In the genomic region with DNA sequence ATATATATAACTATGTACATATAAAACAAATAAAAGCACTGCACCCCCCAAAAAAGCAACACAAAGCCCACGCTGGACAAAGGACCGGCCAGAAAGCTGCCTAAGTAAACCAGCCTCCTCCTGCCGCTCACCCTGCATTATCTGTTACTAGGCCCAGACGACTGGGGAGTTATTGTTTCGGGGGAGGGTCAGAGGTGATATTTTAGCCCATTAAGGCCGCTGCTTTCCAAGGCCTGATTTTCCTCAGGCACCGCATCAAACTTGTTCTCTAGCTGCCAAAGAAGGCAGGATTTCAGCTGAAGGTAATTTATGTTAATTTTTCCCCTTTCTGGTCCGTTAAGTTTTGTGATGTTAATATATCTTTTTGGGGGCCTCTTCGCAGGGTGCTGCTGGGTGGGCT, we compare ENCODE assay signal across 25 cellular contexts. TPM values are rescaled to one million over a fixed set of nuclear protein-coding genes. Genes with fewer than 3 reads are reported as not detected.
DNase-seq lines count a peak whose midpoint lies in the region; ATAC-seq, FAIRE-seq and TF ChIP-seq lines count a peak whose summit lies in the region.
"Had no signal": no experiment of that assay in that cellular context is flagged by ENCODE, and none has a peak within 500 bp of the region (broad histone marks: within the 10 kb centered on the region; RNA-seq: fewer than 3 reads in every experiment).

No MANE protein-coding gene starts in this region.

- H3K36me3 Mint-ChIP-seq in endodermal cell (ENCODE audit: low read depth) (no peaks in the 10 kb centered on the region), nephron (ENCODE audit: low read depth) (no peaks in the 10 kb centered on the region)
- H3K36me3 Mint-ChIP-seq: CD4-positive, alpha-beta memory T cell had no signal

- H3K27ac Mint-ChIP-seq in endodermal cell (peak overlapping the region; percentile 76), nephron (peak overlapping the region; percentile 39 to 80 (median 43))
- H3K27ac Mint-ChIP-seq: CD4-positive, alpha-beta memory T cell; IgD-negative memory B cell had no signal

- in situ Hi-C loops in HepG2 (cut with HindIII; ENCODE audit: extremely low pct_ligation_motif_present, low pct_unique_long_range_greater_than_20kb) = no loop called here

- H3K4me3 ChIP-seq in HepG2 (replicated peaks in 1 of 3; ENCODE audit: insufficient read depth in 1 of 3, low read depth in 2 of 3, low read length in 3 of 3) = no peak overlapping the region
- H3K4me3 ChIP-seq in right lobe of liver = no peak overlapping the region
- no peak overlapping the region for H3K4me3 ChIP-seq in endodermal cell (ENCODE audit: low read length)
- H3K4me3 ChIP-seq: BLaER1 treated with 17β-estradiol and CSF1 and Interleukin-3, amounts not matched to agents 10 nM and 100 nM; SJSA1 had no signal

- POLR2A ChIA-PET in HepG2 (lab: Yijun Ruan, JAX) = no interaction called here

- H3K9ac ChIP-seq in HepG2 (ENCODE audit: insufficient read depth, low read depth, low read length) = no peak overlapping the region
- no peak overlapping the region for H3K9ac ChIP-seq in endodermal cell (ENCODE audit: extremely low read depth, low read length, poor library complexity, severe bottlenecking)
- H3K9ac ChIP-seq: BLaER1 treated with 17β-estradiol and CSF1 and Interleukin-3, amounts not matched to agents 10 nM and 100 nM had no signal

- H3K4me1 Mint-ChIP-seq in endodermal cell = peaks cover 13% of the 10 kb centered on the region
- peaks cover 29% of the 10 kb centered on the region for H3K4me1 Mint-ChIP-seq in nephron

- H3K4me2 ChIP-seq in HepG2 (ENCODE audit: low read depth, low read length) = peak overlapping the region; percentile 55
- H3K4me2 ChIP-seq: BLaER1 treated with 17β-estradiol and CSF1 and Interleukin-3, amounts not matched to agents 10 nM and 100 nM had no signal

- H3K4me3 Mint-ChIP-seq in endodermal cell (no peak overlapping the region), nephron (no peak overlapping the region)
- H3K4me3 Mint-ChIP-seq: CD4-positive, alpha-beta memory T cell had no signal

- H3K9me3 ChIP-seq in HepG2 (ENCODE audit: low read length) (no peaks in the 10 kb centered on the region), right lobe of liver (no peaks in the 10 kb centered on the region), endodermal cell (ENCODE audit: control insufficient read depth, low read length) (no peaks in the 10 kb centered on the region)
- H3K9me3 ChIP-seq: BLaER1 treated with 17β-estradiol and CSF1 and Interleukin-3, amounts not matched to agents 10 nM and 100 nM; SJSA1 had no signal

- H3K79me2 ChIP-seq in HepG2 (ENCODE audit: insufficient read depth, low read length) = no peaks in the 10 kb centered on the region

- no peaks in the 10 kb centered on the region for H4K20me1 ChIP-seq in HepG2 (ENCODE audit: insufficient read depth, low read length)
- H4K20me1 ChIP-seq: BLaER1 treated with 17β-estradiol and CSF1 and Interleukin-3, amounts not matched to agents 10 nM and 100 nM had no signal

- no TSS peak for BruUV-seq in HepG2 (replicated peaks; lab: Mats Ljungman, UMichigan)

- ATAC-seq in HepG2 (no peak), right lobe of liver (no peak), HG02852 (IDR thresholded peaks at IDR 0.05; ENCODE audit: unreplicated experiment) (no peak)

- H3K36me3 ChIP-seq in HepG2 (replicated peaks in 1 of 2; ENCODE audit: control insufficient read depth in 1 of 2, insufficient read depth in 2 of 2, low read length in 2 of 2) (no peaks in the 10 kb centered on the region), right lobe of liver (no peaks in the 10 kb centered on the region), endodermal cell (ENCODE audit: control insufficient read depth, insufficient read depth, low read length) (no peaks in the 10 kb centered on the region)
- H3K36me3 ChIP-seq: BLaER1 treated with 17β-estradiol and CSF1 and Interleukin-3, amounts not matched to agents 10 nM and 100 nM; SJSA1 had no signal

- no peak for TF ChIP-seq POLR2A in HepG2 (IDR thresholded peaks at IDR 0.05; ENCODE audit: insufficient read depth in 1 of 2, low read depth in 2 of 2, low read length in 2 of 2)
- TF ChIP-seq POLR2A in right lobe of liver (IDR thresholded peaks at IDR 0.05) = no peak

- FAIRE-seq in HepG2 (lab: Jason Lieb, UNC) = no peak
- FAIRE-seq: GM12891, RCC 7860 had no signal

- WGBS in HepG2 (ENCODE audit: low lambda C conversion rate) = 41% methylated on average over 8 of the region's 9 CpGs
- 60% methylated on average over 5 of the region's 9 CpGs for WGBS in right lobe of liver (ENCODE audit: insufficient coverage, low coverage, low lambda C conversion rate, missing lambda C conversion rate)
- 52 to 57% methylated on average over 4 to 9 of the region's 9 CpGs for WGBS in endodermal cell (ENCODE audit: insufficient coverage in 1 of 2, insufficient read length in 1 of 2), 2 experiments

- intact Hi-C loops in HepG2 (cut with micrococcal nuclease; ENCODE audit: unreplicated experiment) (no loop called here), right lobe of liver (cut with DNase I) (no loop called here)

- no peak for TF ChIP-seq EP300 in HepG2 (IDR thresholded peaks at IDR 0.05; ENCODE audit: low read depth in 2 of 2, low read length in 2 of 2)
- no peak for TF ChIP-seq EP300 in HepG2 (CRISPR knock-in tag; IDR thresholded peaks at IDR 0.05; ENCODE audit: borderline replicate concordance)

- TF ChIP-seq RAD21 in HepG2 (CRISPR knock-in tag; IDR thresholded peaks at IDR 0.05) = no peak

- TF ChIP-seq CTCF in HepG2 (CRISPR knock-in tag; IDR thresholded peaks at IDR 0.05) (no peak), right lobe of liver (IDR thresholded peaks at IDR 0.05) (no peak), endodermal cell (conservative IDR thresholded peaks at IDR 0.05) (no peak), nephron (IDR thresholded peaks at IDR 0.05; ENCODE audit: unreplicated experiment in 3 of 3) (no peak)

- H3K4me1 ChIP-seq in HepG2 (ENCODE audit: insufficient read depth, low read length) (peaks cover 22% of the 10 kb centered on the region), right lobe of liver (peaks cover 0 to 9% (median 0%) of the 10 kb centered on the region in 4 donors), endodermal cell (ENCODE audit: control insufficient read depth, insufficient read depth, low read length) (no peaks in the 10 kb centered on the region)

- H3K27ac ChIP-seq in HepG2 (ENCODE audit: extremely low read length, insufficient read depth, low read length) = no peak overlapping the region
- no peak overlapping the region for H3K27ac ChIP-seq in right lobe of liver
- peak overlapping the region; percentile 55 for H3K27ac ChIP-seq in endodermal cell (ENCODE audit: low read depth, low read length)
- H3K27ac ChIP-seq: BLaER1 treated with 17β-estradiol and CSF1 and Interleukin-3, amounts not matched to agents 10 nM and 100 nM; HL-60; SJSA1 had no signal

- no peak overlapping the region for H2AFZ ChIP-seq in HepG2 (ENCODE audit: low read length)

- H3K27me3 Mint-ChIP-seq in endodermal cell (ENCODE audit: insufficient read depth) = no peaks in the 10 kb centered on the region
- no peaks in the 10 kb centered on the region for H3K27me3 Mint-ChIP-seq in nephron (ENCODE audit: low read depth)

- H3K27me3 ChIP-seq in HepG2 (ENCODE audit: control insufficient read depth in 1 of 2, insufficient read depth in 2 of 2, low read length in 2 of 2) = peaks cover 0 to 4% of the 10 kb centered on the region in 2 experiments; a peak in 1 of 5 replicates
- no peaks in the 10 kb centered on the region for H3K27me3 ChIP-seq in right lobe of liver
- no peaks in the 10 kb centered on the region for H3K27me3 ChIP-seq in endodermal cell (ENCODE audit: control insufficient read depth, insufficient read depth, low read length, poor library complexity, severe bottlenecking)
- H3K27me3 ChIP-seq: BLaER1 treated with 17β-estradiol and CSF1 and Interleukin-3, amounts not matched to agents 10 nM and 100 nM; SJSA1 had no signal

- H3K9me3 Mint-ChIP-seq in endodermal cell (no peaks in the 10 kb centered on the region), nephron (no peaks in the 10 kb centered on the region)
- H3K9me3 Mint-ChIP-seq: IgD-negative memory B cell had no signal

- no peak for DNase-seq in HepG2 (ENCODE audit: low spot score)
- no peak for DNase-seq in right lobe of liver
- DNase-seq in endodermal cell = no peak
- DNase-seq in medulla oblongata (ENCODE audit: extremely low spot score) = no peak
- DNase-seq in Kasumi-1 (lab: John Stamatoyannopoulos, UW) = no peak
- no peak for DNase-seq in HuH-7 (ENCODE audit: low spot score)
- DNase-seq: 8988T; CD4-positive, alpha-beta memory T cell; DMS153; GOT3; Karpas-422; NCI-H1694 treated with DMSO at 0.1 percent for 48 hours; NCI-H2081 treated with DMSO at 0.1 percent for 48 hours; NCI-H2171 treated with DMSO at 0.1 percent for 48 hours; NCI-H446; NCI-H526; OCI-M1 had no signal

- CTCF ChIA-PET in HepG2 (lab: Yijun Ruan, JAX; ENCODE audit: low intra/inter-chr PET ratio, low total read pairs) = no interaction called here

RNA-seq across cellular contexts. Expression of gene CTNNA1, which starts 44.0 kb away (rescaled TPM):
- total RNA-seq in HepG2 (2016; rRNA removed; fragmentation: Illumina TruSeq; extraction: Trizol) = 162 and 212 TPM in 2 replicates
- 34.3 and 40.0 TPM in 2 replicates for total RNA-seq in HepG2 (2016; cell fraction: cytosol; rRNA removed; fragmentation: Illumina TruSeq; extraction: Trizol; ENCODE audit: low read depth)
- total RNA-seq in HepG2 (2016; cell fraction: insoluble cytoplasmic fraction; rRNA removed; fragmentation: Illumina TruSeq; extraction: Trizol) = 166 and 189 TPM in 2 replicates
- total RNA-seq in HepG2 (2016; cell fraction: membrane; rRNA removed; fragmentation: Illumina TruSeq; extraction: Trizol) = 32.3 and 34.9 TPM in 2 replicates
- total RNA-seq in HepG2 (2016; cell fraction: nucleus; rRNA removed; fragmentation: Illumina TruSeq; extraction: Trizol) = 120 and 139 TPM in 2 replicates
- polyA plus RNA-seq in HepG2 (2011; rRNA removed) = 66.8 and 72.4 TPM in 2 replicates
- 78.6 and 78.9 TPM in 2 replicates for polyA plus RNA-seq in HepG2 (2011; cell fraction: cytosol; rRNA removed)
- 101 and 107 TPM in 2 replicates for polyA plus RNA-seq in HepG2 (2011; cell fraction: nucleus; rRNA removed)
- 129 and 131 TPM in 2 replicates for polyA plus RNA-seq in HepG2 (2012)
- polyA plus RNA-seq in HepG2 (2016; cell fraction: cytosol; fragmentation: Illumina TruSeq; extraction: Trizol; ENCODE audit: low read depth) = 5.9 and 7.5 TPM in 2 replicates
- 153 and 162 TPM in 2 replicates for polyA plus RNA-seq in HepG2 (2016; cell fraction: insoluble cytoplasmic fraction; fragmentation: Illumina TruSeq; extraction: Trizol; ENCODE audit: low read depth)
- 14.8 and 19.2 TPM in 2 replicates for polyA plus RNA-seq in HepG2 (2016; cell fraction: membrane; fragmentation: Illumina TruSeq; extraction: Trizol; ENCODE audit: low read depth)
- polyA plus RNA-seq in HepG2 (2016; cell fraction: nucleus; fragmentation: Illumina TruSeq; extraction: Trizol; ENCODE audit: insufficient read depth, low read depth) = 115 and 117 TPM in 2 replicates
- polyA minus RNA-seq in HepG2 (2011; rRNA and poly(A)+ RNA removed; ENCODE audit: low replicate concordance) = 101 and 109 TPM in 2 replicates
- polyA minus RNA-seq in HepG2 (2011; cell fraction: cytosol; rRNA and poly(A)+ RNA removed) = 115 and 142 TPM in 2 replicates
- polyA minus RNA-seq in HepG2 (2011; cell fraction: nucleus; rRNA and poly(A)+ RNA removed) = 116 and 117 TPM in 2 replicates
- total RNA-seq in right lobe of liver = 100 to 1,000 TPM; 101 to 192 (median 123) TPM
- total RNA-seq in endodermal cell = 100 to 1,000 TPM; 298 to 305 TPM
- 251 TPM for polyA plus RNA-seq in endodermal cell (2013, experiment 1 of 2)
- 256 TPM for polyA plus RNA-seq in endodermal cell (2013, experiment 2 of 2)
